In genomic region chr3:188294823-188295487, GRCh38 we compare ENCODE assay signal across 8 cellular contexts.
DNase-seq lines count a peak whose midpoint lies in the region; ATAC-seq, FAIRE-seq and TF ChIP-seq lines count a peak whose summit lies in the region.

No MANE protein-coding gene starts in this region.

- intact Hi-C loops in CD14-positive monocyte (cut with micrococcal nuclease) (loop anchor here (5.0 to 10.0 kb wide), 5 partner anchors 137 to 657 kb away; partner anchors contain the start of gene BCL6 (in 1 of the 2)), breast epithelium (cut with DNase I; ENCODE audit: low total_unique reads) (no loop called here), aorta (cut with DNase I) (no loop called here)
- intact Hi-C loops in CD4-positive, alpha-beta memory T cell (cut with micrococcal nuclease), result no loop called here

- peaks cover 0 to 2% (median 0%) of the 10 kb centered on the region in 7 donors for H3K9me3 Mint-ChIP-seq in CD14-positive monocyte
- H3K9me3 Mint-ChIP-seq in CD4-positive, alpha-beta memory T cell, result no peaks in the 10 kb centered on the region

- no peak for FAIRE-seq in frontal cortex (lab: Jason Lieb, UNC)

- H3K4me3 Mint-ChIP-seq in CD14-positive monocyte, result no peak overlapping the region
- peak overlapping the region in 1 of 8 donors; percentile 10 for H3K4me3 Mint-ChIP-seq in CD4-positive, alpha-beta memory T cell

- H3K27me3 Mint-ChIP-seq in CD14-positive monocyte (ENCODE audit: low read depth in 3 of 3), result peaks cover 0 to 2% (median 0%) of the 10 kb centered on the region in 3 donors
- no peaks in the 10 kb centered on the region for H3K27me3 Mint-ChIP-seq in CD4-positive, alpha-beta memory T cell

- H3K4me3 ChIP-seq in breast epithelium, result peak overlapping the region in 1 of 3 donors; percentile 10
- H3K4me3 ChIP-seq in lung, result no peak overlapping the region
- no peak overlapping the region for H3K4me3 ChIP-seq in aorta (ENCODE audit: low read length in 2 of 2)
- H3K4me3 ChIP-seq in CD4-positive, alpha-beta memory T cell (ENCODE audit: low read length in 2 of 2), result no peak overlapping the region

- 53 to 78% methylated on average over 11 of the region's 11 CpGs for WGBS in lung, 2 donors
- WGBS in aorta, 2 donors, result 23 to 26% methylated on average over 11 of the region's 11 CpGs

- no peak for TF ChIP-seq CTCF in CD14-positive monocyte (IDR thresholded peaks at IDR 0.05)
- TF ChIP-seq CTCF in breast epithelium (IDR thresholded peaks at IDR 0.05), result no peak
- TF ChIP-seq CTCF in lung (IDR thresholded peaks at IDR 0.05; ENCODE audit: control extremely low read depth, extremely low read depth), result no peak

- peaks cover 72% of the 10 kb centered on the region for H3K4me1 Mint-ChIP-seq in CD14-positive monocyte
- H3K4me1 Mint-ChIP-seq in CD4-positive, alpha-beta memory T cell, result peaks cover 28 to 49% (median 46%) of the 10 kb centered on the region in 4 donors

- H3K36me3 ChIP-seq in breast epithelium, result no peaks in the 10 kb centered on the region
- H3K36me3 ChIP-seq in lung (ENCODE audit: control insufficient read depth in 2 of 2, insufficient read depth in 2 of 2, low read length in 2 of 2), result no peaks in the 10 kb centered on the region
- no peaks in the 10 kb centered on the region for H3K36me3 ChIP-seq in aorta (ENCODE audit: control insufficient read depth in 1 of 2, insufficient read depth in 2 of 2, low read length in 1 of 2)
- H3K36me3 ChIP-seq in CD4-positive, alpha-beta memory T cell (ENCODE audit: insufficient read depth, low read length), result no peaks in the 10 kb centered on the region

- H3K27ac ChIP-seq in breast epithelium, result peak overlapping the region; percentile 85 to 86
- H3K27ac ChIP-seq in lung (ENCODE audit: low read depth in 1 of 2, low read length in 1 of 2), result peak overlapping the region; percentile 58 to 96
- peak overlapping the region; percentile 59 to 99 for H3K27ac ChIP-seq in aorta (ENCODE audit: low read depth in 1 of 2, low read length in 2 of 2)
- H3K27ac ChIP-seq in CD4-positive, alpha-beta memory T cell (ENCODE audit: low read depth, low read length), result no peak overlapping the region

- CTCF ChIA-PET in CD4-positive, alpha-beta memory T cell (lab: Charles Lee; ENCODE audit: partially characterized antibody), result interaction anchor here (1.2 kb wide), 1 partner anchor 555 kb away, joined by 3 read pairs; no protein-coding TSS in a partner anchor

- H3K4me1 ChIP-seq in breast epithelium (peaks cover 4 to 18% of the 10 kb centered on the region in 2 donors), lung (ENCODE audit: control insufficient read depth in 2 of 2, insufficient read depth in 2 of 2, low read length in 2 of 2) (peaks cover 8 to 32% of the 10 kb centered on the region in 2 donors), aorta (ENCODE audit: control insufficient read depth in 1 of 2, insufficient read depth in 2 of 2, low read length in 2 of 2) (peaks cover 8 to 37% of the 10 kb centered on the region in 2 donors)
- peaks cover 21% of the 10 kb centered on the region for H3K4me1 ChIP-seq in CD4-positive, alpha-beta memory T cell (ENCODE audit: insufficient read depth, low read length)

- no peak for DNase-seq in CD14-positive monocyte (ENCODE audit: low spot score)
- DNase-seq in NCI-H146 (lab: John Stamatoyannopoulos, UW), result peak; percentile 65
- DNase-seq in breast epithelium (ENCODE audit: low spot score in 2 of 2), result peak in 1 of 2 donors; percentile 35
- peak; percentile 47 for DNase-seq in lung (ENCODE audit: low spot score)
- no peak for DNase-seq in aorta
- DNase-seq in frontal cortex (ENCODE audit: low spot score in 2 of 2), result no peak
- no peak for DNase-seq in CD4-positive, alpha-beta memory T cell

- H3K27me3 ChIP-seq in breast epithelium (no peaks in the 10 kb centered on the region), lung (ENCODE audit: control insufficient read depth, insufficient read depth) (no peaks in the 10 kb centered on the region), aorta (ENCODE audit: control insufficient read depth in 1 of 2, insufficient read depth in 2 of 2, low read length in 1 of 2) (no peaks in the 10 kb centered on the region)
- H3K27me3 ChIP-seq in CD4-positive, alpha-beta memory T cell (ENCODE audit: insufficient read depth, low read length), result no peaks in the 10 kb centered on the region

- H3K27ac Mint-ChIP-seq in CD14-positive monocyte, result peak overlapping the region; percentile 28 to 79 (median 61)
- no peak overlapping the region for H3K27ac Mint-ChIP-seq in CD4-positive, alpha-beta memory T cell

- H3K9me3 ChIP-seq in breast epithelium (no peaks in the 10 kb centered on the region), lung (ENCODE audit: control insufficient read depth in 2 of 2, insufficient read depth in 1 of 2, low read length in 1 of 2) (no peaks in the 10 kb centered on the region), aorta (ENCODE audit: control insufficient read depth, low read length) (no peaks in the 10 kb centered on the region)
- H3K9me3 ChIP-seq in CD4-positive, alpha-beta memory T cell (ENCODE audit: control insufficient read depth in 1 of 2, low read length in 2 of 2), result no peaks in the 10 kb centered on the region

- no peak for TF ChIP-seq POLR2A in breast epithelium (IDR thresholded peaks at IDR 0.05)

- POLR2A ChIA-PET in CD4-positive, alpha-beta memory T cell (lab: Charles Lee; ENCODE audit: partially characterized antibody), result no interaction called here

- H3K36me3 Mint-ChIP-seq in CD14-positive monocyte, result peaks cover 18 to 31% of the 10 kb centered on the region in 2 donors
- H3K36me3 Mint-ChIP-seq in CD4-positive, alpha-beta memory T cell, result peaks cover 11 to 26% of the 10 kb centered on the region in 2 donors

- peak; percentile 84 for ATAC-seq in lung (ENCODE audit: insufficient read depth, low FRiP score)
- ATAC-seq in aorta (ENCODE audit: low FRiP score), result peak; percentile 89
- ATAC-seq in HG03039 (IDR thresholded peaks at IDR 0.05; ENCODE audit: unreplicated experiment), result no peak

Comparison
In these comparisons a context has a peak if more than half of its experiments do, and no peak if none do; other contexts are left out.
1. DNase-seq: peak in NCI-H146 (single experiment) and lung (single experiment); none in CD14-positive monocyte (single experiment), aorta (0 of 2), frontal cortex (0 of 2) and CD4-positive, alpha-beta memory T cell (0 of 5).
2. H3K27ac Mint-ChIP-seq: peak in CD14-positive monocyte (7 of 7); none in CD4-positive, alpha-beta memory T cell (0 of 7).
3. intact Hi-C loops: an anchor here in CD14-positive monocyte (5.0 to 10.0 kb wide); none called in breast epithelium, aorta and CD4-positive, alpha-beta memory T cell.